Comparison of ENCODE assay signal across 16 cellular contexts in the genomic region with DNA sequence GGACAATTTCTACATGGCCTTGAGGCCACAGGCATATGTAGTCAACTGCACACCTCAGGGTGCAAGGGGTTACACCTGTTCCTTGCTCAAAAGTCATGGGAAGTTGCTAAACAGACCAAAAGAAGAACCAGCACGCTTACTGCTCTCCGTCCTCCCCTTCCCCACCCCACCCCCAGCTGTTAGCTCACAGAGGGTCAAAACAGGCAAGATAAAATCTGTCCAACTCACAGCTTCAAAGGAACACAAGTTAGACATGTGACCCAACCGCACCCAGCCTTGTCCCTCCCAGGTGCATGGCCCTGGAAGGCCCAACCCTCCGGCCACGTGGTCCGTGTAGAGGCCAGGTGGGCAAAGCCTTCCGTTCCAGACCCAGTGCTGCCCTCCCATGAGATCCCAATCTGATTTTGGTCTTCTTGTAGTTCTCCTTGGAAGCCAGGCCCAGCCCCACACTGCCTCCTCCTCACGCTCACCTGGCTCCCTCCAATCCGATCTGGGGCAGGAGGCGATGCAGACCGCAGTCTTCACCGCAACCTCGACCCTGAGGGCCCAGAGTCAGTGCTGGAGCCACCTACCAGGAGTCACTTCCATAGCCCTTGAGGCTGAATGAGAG. TPM values are rescaled to one million over a fixed set of nuclear protein-coding genes. Genes with fewer than 3 reads are reported as not detected.
DNase-seq lines count a peak whose midpoint lies in the region; ATAC-seq and TF ChIP-seq lines count a peak whose summit lies in the region.
"Had no signal": no experiment of that assay in that cellular context is flagged by ENCODE, and none has a peak within 500 bp of the region (broad histone marks: within the 10 kb centered on the region; RNA-seq: fewer than 3 reads in every experiment).

No MANE protein-coding gene starts in this region.

- in situ Hi-C loops in GM13976 (cut with MboI; ENCODE audit: low sequenced_read_pairs, unreplicated experiment): no loop called here

- peaks cover 21% of the 10 kb centered on the region for H3K4me1 Mint-ChIP-seq in activated naive CD4-positive, alpha-beta T cell treated with anti-CD3 and anti-CD28 coated beads, Interleukin-2, amount 10 ng/mL, durations not matched to agents 7 days and 5 days
- peaks cover 12% of the 10 kb centered on the region for H3K4me1 Mint-ChIP-seq in activated naive CD4-positive, alpha-beta T cell treated with anti-CD3 and anti-CD28 coated beads for 36 hours (ENCODE audit: low read depth)
- H3K4me1 Mint-ChIP-seq in activated T-helper 17 cell treated with anti-CD3 and anti-CD28 coated beads, Interleukin-2, amount 50 U/mL, for 72 hours: no peaks in the 10 kb centered on the region

- H3K27me3 ChIP-seq in right lobe of liver (no peaks in the 10 kb centered on the region), stomach (no peaks in the 10 kb centered on the region)
- H3K27me3 ChIP-seq: Peyer's patch had no signal

- CTCF ChIA-PET in activated naive CD4-positive, alpha-beta T cell treated with anti-CD3 and anti-CD28 coated beads, Interleukin-2, amount 10 ng/mL, durations not matched to agents 7 days and 5 days (lab: Charles Lee): no interaction called here
- CTCF ChIA-PET in activated naive CD4-positive, alpha-beta T cell treated with anti-CD3 and anti-CD28 coated beads for 36 hours (lab: Charles Lee): no interaction called here

- TF ChIP-seq CTCF in right lobe of liver (IDR thresholded peaks at IDR 0.05): no peak
- no peak for TF ChIP-seq CTCF in stomach (IDR thresholded peaks at IDR 0.05)
- TF ChIP-seq CTCF in GM13976 (IDR thresholded peaks at IDR 0.05; ENCODE audit: borderline replicate concordance, control extremely low read depth, extremely low read depth, insufficient read depth, missing control alignments): no peak
- TF ChIP-seq CTCF in foreskin fibroblast (IDR thresholded peaks at IDR 0.05; ENCODE audit: low read depth, low read length): no peak

- DNase-seq in activated naive CD4-positive, alpha-beta T cell treated with anti-CD3 and anti-CD28 coated beads, Interleukin-2, amount 10 ng/mL, durations not matched to agents 7 days and 5 days: no peak
- DNase-seq in activated naive CD4-positive, alpha-beta T cell treated with anti-CD3 and anti-CD28 coated beads for 36 hours: no peak
- DNase-seq in right lobe of liver (peak in 2 of 3 donors; percentile 48 to 78), stomach (peak; percentile 64), GM13976 (ENCODE audit: low spot score) (no peak), foreskin fibroblast (no peak)
- DNase-seq in stimulated activated CD4-positive, alpha-beta T cell treated with anti-CD3 and anti-CD28 coated beads, Interleukin-12 subunit alpha, Interleukin-12 subunit beta, amount 100 ng/mL, for 4 hours: no peak
- DNase-seq: ACHN; activated CD4-positive, alpha-beta T cell treated with anti-CD3 and anti-CD28 coated beads for 1 hour; NCI-H187 treated with DMSO at 0.1 percent for 48 hours; NCI-H524; psoas muscle; SW 1271 had no signal

- 76% methylated on average over 7 of the region's 13 CpGs for WGBS in right lobe of liver (ENCODE audit: insufficient coverage, low coverage, low lambda C conversion rate, missing lambda C conversion rate)
- 55 to 81% (median 65%) methylated on average over 9 to 13 of the region's 13 CpGs for WGBS in stomach, 5 donors

- no peaks in the 10 kb centered on the region for H3K9me3 ChIP-seq in right lobe of liver
- no peaks in the 10 kb centered on the region for H3K9me3 ChIP-seq in stomach
- H3K9me3 ChIP-seq: Peyer's patch, psoas muscle had no signal

- H3K9me3 Mint-ChIP-seq in activated naive CD4-positive, alpha-beta T cell treated with anti-CD3 and anti-CD28 coated beads, Interleukin-2, amount 10 ng/mL, durations not matched to agents 7 days and 5 days: no peaks in the 10 kb centered on the region
- H3K9me3 Mint-ChIP-seq in activated naive CD4-positive, alpha-beta T cell treated with anti-CD3 and anti-CD28 coated beads for 36 hours: no peaks in the 10 kb centered on the region
- no peaks in the 10 kb centered on the region for H3K9me3 Mint-ChIP-seq in activated T-helper 17 cell treated with anti-CD3 and anti-CD28 coated beads, Interleukin-2, amount 50 U/mL, for 72 hours

- no peak overlapping the region for H3K4me3 Mint-ChIP-seq in activated naive CD4-positive, alpha-beta T cell treated with anti-CD3 and anti-CD28 coated beads, Interleukin-2, amount 10 ng/mL, durations not matched to agents 7 days and 5 days
- no peak overlapping the region for H3K4me3 Mint-ChIP-seq in activated naive CD4-positive, alpha-beta T cell treated with anti-CD3 and anti-CD28 coated beads for 36 hours
- H3K4me3 Mint-ChIP-seq in activated T-helper 17 cell treated with anti-CD3 and anti-CD28 coated beads, Interleukin-2, amount 50 U/mL, for 72 hours: no peak overlapping the region

- no peak for TF ChIP-seq EP300 in stomach (IDR thresholded peaks at IDR 0.05)

- intact Hi-C loops in activated naive CD4-positive, alpha-beta T cell treated with anti-CD3 and anti-CD28 coated beads for 36 hours (cut with micrococcal nuclease): no loop called here
- intact Hi-C loops in right lobe of liver (cut with DNase I) (no loop called here), stomach (cut with DNase I; ENCODE audit: low total_unique reads) (no loop called here)

- H3K4me1 ChIP-seq in right lobe of liver (peaks cover 0 to 37% (median 7%) of the 10 kb centered on the region in 4 donors), stomach (peaks cover 3 to 29% (median 14%) of the 10 kb centered on the region in 4 donors)
- H3K4me1 ChIP-seq: Peyer's patch, psoas muscle had no signal

- H3K36me3 ChIP-seq in right lobe of liver: no peaks in the 10 kb centered on the region
- no peaks in the 10 kb centered on the region for H3K36me3 ChIP-seq in stomach
- H3K36me3 ChIP-seq: Peyer's patch had no signal

- no peak overlapping the region for H3K4me3 ChIP-seq in right lobe of liver
- no peak overlapping the region for H3K4me3 ChIP-seq in stomach
- no peak overlapping the region for H3K4me3 ChIP-seq in foreskin fibroblast (ENCODE audit: low read depth in 1 of 2, low read length in 2 of 2)
- H3K4me3 ChIP-seq: Peyer's patch, psoas muscle had no signal

- H3K27ac ChIP-seq in right lobe of liver (peak overlapping the region in 2 of 3 donors; percentile 26 to 55), stomach (peak overlapping the region in 2 of 5 donors; percentile 57 to 72)
- H3K27ac ChIP-seq: Peyer's patch, psoas muscle had no signal

- H3K27ac Mint-ChIP-seq in activated naive CD4-positive, alpha-beta T cell treated with anti-CD3 and anti-CD28 coated beads, Interleukin-2, amount 10 ng/mL, durations not matched to agents 7 days and 5 days: peak overlapping the region; percentile 63
- no peak overlapping the region for H3K27ac Mint-ChIP-seq in activated naive CD4-positive, alpha-beta T cell treated with anti-CD3 and anti-CD28 coated beads for 36 hours
- H3K27ac Mint-ChIP-seq in activated T-helper 17 cell treated with anti-CD3 and anti-CD28 coated beads, Interleukin-2, amount 50 U/mL, for 72 hours: peak overlapping the region; percentile 67

- peaks cover 1% of the 10 kb centered on the region for H3K36me3 Mint-ChIP-seq in activated naive CD4-positive, alpha-beta T cell treated with anti-CD3 and anti-CD28 coated beads, Interleukin-2, amount 10 ng/mL, durations not matched to agents 7 days and 5 days
- no peaks in the 10 kb centered on the region for H3K36me3 Mint-ChIP-seq in activated naive CD4-positive, alpha-beta T cell treated with anti-CD3 and anti-CD28 coated beads for 36 hours (ENCODE audit: low read depth)
- H3K36me3 Mint-ChIP-seq in activated T-helper 17 cell treated with anti-CD3 and anti-CD28 coated beads, Interleukin-2, amount 50 U/mL, for 72 hours (ENCODE audit: low read depth): no peaks in the 10 kb centered on the region

- H3K27me3 Mint-ChIP-seq in activated naive CD4-positive, alpha-beta T cell treated with anti-CD3 and anti-CD28 coated beads, Interleukin-2, amount 10 ng/mL, durations not matched to agents 7 days and 5 days: peaks cover 21% of the 10 kb centered on the region
- no peaks in the 10 kb centered on the region for H3K27me3 Mint-ChIP-seq in activated naive CD4-positive, alpha-beta T cell treated with anti-CD3 and anti-CD28 coated beads for 36 hours (ENCODE audit: low read depth)
- H3K27me3 Mint-ChIP-seq in activated T-helper 17 cell treated with anti-CD3 and anti-CD28 coated beads, Interleukin-2, amount 50 U/mL, for 72 hours: no peaks in the 10 kb centered on the region

- TF ChIP-seq POLR2A in right lobe of liver (IDR thresholded peaks at IDR 0.05): no peak
- TF ChIP-seq POLR2A in stomach (IDR thresholded peaks at IDR 0.05): no peak

- ATAC-seq in activated T-helper 17 cell treated with anti-CD3 and anti-CD28 coated beads, Interleukin-2, amount 50 U/mL, for 72 hours (replicated peaks): no peak
- peak; percentile 36 to 49 (median 47) for ATAC-seq in right lobe of liver
- ATAC-seq: HCT116 had no signal

RNA-seq across cellular contexts. Expression of gene ASPRV1, which starts 14.5 kb away (rescaled TPM):
- under 1 TPM; 0.41 to 0.59 TPM for total RNA-seq in activated naive CD4-positive, alpha-beta T cell treated with anti-CD3 and anti-CD28 coated beads for 36 hours
- total RNA-seq in activated T-helper 17 cell treated with anti-CD3 and anti-CD28 coated beads, Interleukin-2, amount 50 U/mL, for 72 hours: 1 to 10 TPM in 1 of 2 donors, under 1 TPM in 1; 0.73 to 3.4 TPM
- total RNA-seq in right lobe of liver (under 1 TPM; 0.31 to 0.98 (median 0.59) TPM), stomach (1 to 10 TPM in 3 of 5 donors, not detected in 2; 2.0 to 6.4 (median 3.5) TPM)
- polyA plus RNA-seq in stomach: under 1 TPM; 0.44 to 0.90 (median 0.46) TPM

Comparison
In these comparisons a context has a peak if more than half of its experiments do, and no peak if none do; other contexts are left out.
1. DNase-seq: peak in right lobe of liver (2 of 3) and stomach (single experiment); none in activated naive CD4-positive, alpha-beta T cell treated with anti-CD3 and anti-CD28 coated beads, Interleukin-2, amount 10 ng/mL, durations not matched to agents 7 days and 5 days (single experiment), activated naive CD4-positive, alpha-beta T cell treated with anti-CD3 and anti-CD28 coated beads for 36 hours (single experiment), stimulated activated CD4-positive, alpha-beta T cell treated with anti-CD3 and anti-CD28 coated beads, Interleukin-12 subunit alpha, Interleukin-12 subunit beta, amount 100 ng/mL, for 4 hours (single experiment), GM13976 (single experiment) and foreskin fibroblast (0 of 2).